Comparison of ENCODE assay signal across 8 cellular contexts in the genomic region with DNA sequence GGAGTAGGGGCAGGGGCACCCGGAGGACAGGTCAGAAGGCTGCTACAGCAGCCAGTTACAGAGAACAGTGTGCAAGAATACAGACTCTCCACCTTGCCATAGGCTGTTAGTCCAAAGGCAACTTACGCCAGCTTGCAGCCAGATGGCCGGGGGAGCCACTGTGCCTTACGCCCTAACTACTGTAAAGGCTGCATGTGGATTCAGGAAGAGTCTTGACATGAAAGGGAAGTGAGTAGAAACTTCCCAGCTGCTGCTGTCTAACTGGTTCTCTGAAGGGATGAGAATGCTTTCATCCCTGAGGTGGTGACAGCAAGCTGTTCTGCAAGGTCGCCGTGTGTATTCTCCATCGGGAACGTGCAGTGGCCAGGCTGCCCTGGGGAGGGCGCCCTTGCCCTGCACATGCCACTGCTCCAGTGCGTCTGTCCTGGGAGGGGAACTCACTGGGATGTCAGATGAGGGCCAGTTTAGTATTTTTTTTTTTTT. TPM values are rescaled to one million over a fixed set of nuclear protein-coding genes. Genes with fewer than 3 reads are reported as not detected.
DNase-seq lines count a peak whose midpoint lies in the region; ATAC-seq and TF ChIP-seq lines count a peak whose summit lies in the region.

No MANE protein-coding gene starts in this region.

- no peak for TF ChIP-seq POLR2A in adrenal gland (IDR thresholded peaks at IDR 0.05)

- no peaks in the 10 kb centered on the region for H4K20me1 ChIP-seq in KMS-11 (ENCODE audit: insufficient read depth)
- H4K20me1 ChIP-seq in hepatocyte (ENCODE audit: insufficient read depth, poor library complexity, severe bottlenecking), result no peaks in the 10 kb centered on the region

- no peak overlapping the region for H3K27ac ChIP-seq in KMS-11
- peak overlapping the region in 1 of 5 donors; percentile 25 for H3K27ac ChIP-seq in adrenal gland
- no peak overlapping the region for H3K27ac ChIP-seq in hepatocyte

- H3K27me3 ChIP-seq in KMS-11 (ENCODE audit: insufficient read depth, low read depth), result no peaks in the 10 kb centered on the region
- no peaks in the 10 kb centered on the region for H3K27me3 ChIP-seq in adrenal gland
- H3K27me3 ChIP-seq in hepatocyte, result no peaks in the 10 kb centered on the region

- no peaks in the 10 kb centered on the region for H3K79me2 ChIP-seq in KMS-11 (ENCODE audit: insufficient read depth, low read depth)
- no peaks in the 10 kb centered on the region for H3K79me2 ChIP-seq in hepatocyte

- intact Hi-C loops in adrenal gland (cut with DNase I), result loop anchor here in 1 of 2 donors (10.0 kb wide), 4 partner anchors 50 to 180 kb away; partner anchors contain the start of genes FARS2 and LYRM4

- no peak overlapping the region for H3K9ac ChIP-seq in KMS-11

- H2AFZ ChIP-seq in KMS-11 (ENCODE audit: low read depth) (no peak overlapping the region), hepatocyte (no peak overlapping the region)

- no peak for ATAC-seq in GM18868 (IDR thresholded peaks at IDR 0.05; ENCODE audit: unreplicated experiment)
- no peak for ATAC-seq in GM18519 (IDR thresholded peaks at IDR 0.05; ENCODE audit: low FRiP score, unreplicated experiment)

- 0 out of 2 replicates have a peak, but pooled peaks have one; percentile 25 for TF ChIP-seq CTCF in KMS-11 (conservative IDR thresholded peaks at IDR 0.05; ENCODE audit: low read depth, low read length)
- peak; percentile 72 to 89 (median 80) for TF ChIP-seq CTCF in adrenal gland (IDR thresholded peaks at IDR 0.05)
- TF ChIP-seq CTCF in hepatocyte (IDR thresholded peaks at IDR 0.05; ENCODE audit: poor library complexity), result peak; percentile 64

- H3K4me2 ChIP-seq in KMS-11 (no peak overlapping the region), hepatocyte (no peak overlapping the region)

- DNase-seq in DMS 273 treated with DMSO at 0.1 percent for 48 hours (lab: John Stamatoyannopoulos, UW) (peak; percentile 53), adrenal gland (peak; percentile 46 to 81 (median 69)), hepatocyte (ENCODE audit: low spot score) (peak; percentile 51), HuH-7.5 (ENCODE audit: low spot score) (no peak)
- peak in 2 of 3 donors; percentile 11 to 25 for DNase-seq in stimulated activated CD4-positive, alpha-beta T cell treated with anti-CD3 and anti-CD28 coated beads, TNF-alpha, amount 100 ng/mL, for 48 hours (ENCODE audit: low read depth in 3 of 3)

- no peaks in the 10 kb centered on the region for H3K9me2 ChIP-seq in hepatocyte (replicated peaks; ENCODE audit: insufficient read depth)

- H3K4me3 ChIP-seq in KMS-11 (IDR thresholded peaks at IDR 0.05; ENCODE audit: insufficient read depth, low read depth, low read length) (no peak overlapping the region), adrenal gland (no peak overlapping the region), hepatocyte (no peak overlapping the region)

- WGBS in adrenal gland, 4 donors, result 42 to 53% (median 48%) methylated on average over 4 to 10 of the region's 10 CpGs
- 52% methylated on average over 10 of the region's 10 CpGs for WGBS in hepatocyte (ENCODE audit: low lambda C conversion rate, missing lambda C conversion rate)

- H3K36me3 ChIP-seq in KMS-11 (ENCODE audit: insufficient read depth), result no peaks in the 10 kb centered on the region
- no peaks in the 10 kb centered on the region for H3K36me3 ChIP-seq in adrenal gland (replicated peaks in 1 of 2)
- no peaks in the 10 kb centered on the region for H3K36me3 ChIP-seq in hepatocyte (replicated peaks; ENCODE audit: insufficient read depth, low read depth)

- H3K9me3 ChIP-seq in adrenal gland (replicated peaks in 1 of 3) (no peaks in the 10 kb centered on the region), hepatocyte (ENCODE audit: low read depth) (no peaks in the 10 kb centered on the region)

- H3K4me1 ChIP-seq in KMS-11 (ENCODE audit: low read depth, poor library complexity, severe bottlenecking), result no peaks in the 10 kb centered on the region
- no peaks in the 10 kb centered on the region for H3K4me1 ChIP-seq in adrenal gland (replicated peaks in 1 of 2)
- H3K4me1 ChIP-seq in hepatocyte (ENCODE audit: insufficient read depth), result peaks cover 4% of the 10 kb centered on the region

RNA-seq across cellular contexts. Expression of gene LYRM4, which starts 46.1 kb away (rescaled TPM):
- 10 to 100 TPM; 24.5 to 43.7 (median 30.9) TPM for total RNA-seq in adrenal gland
- 10 to 100 TPM; 16.1 to 29.8 (median 26.2) TPM for polyA plus RNA-seq in adrenal gland
- 19.0 and 22.9 TPM in 2 replicates for total RNA-seq in hepatocyte
- polyA plus RNA-seq in hepatocyte, result 20.5 and 23.8 TPM in 2 replicates

RNA-seq across cellular contexts. Expression of gene FARS2, which starts 46.7 kb away (rescaled TPM):
- total RNA-seq in adrenal gland (10 to 100 TPM; 18.3 to 28.4 (median 19.8) TPM), hepatocyte (9.9 and 12.4 TPM in 2 replicates)
- polyA plus RNA-seq in adrenal gland (10 to 100 TPM in 1 of 3 donors, 1 to 10 TPM in 2; 7.2 to 23.1 (median 7.9) TPM), hepatocyte (11.6 and 15.4 TPM in 2 replicates)

Comparison
In these comparisons a context has a peak if more than half of its experiments do, and no peak if none do; other contexts are left out.
1. CTCF ChIP-seq: peak in every context shown above with its lines; median percentile 80 in adrenal gland; 64 in hepatocyte; 25 in KMS-11.